In the genomic region with DNA sequence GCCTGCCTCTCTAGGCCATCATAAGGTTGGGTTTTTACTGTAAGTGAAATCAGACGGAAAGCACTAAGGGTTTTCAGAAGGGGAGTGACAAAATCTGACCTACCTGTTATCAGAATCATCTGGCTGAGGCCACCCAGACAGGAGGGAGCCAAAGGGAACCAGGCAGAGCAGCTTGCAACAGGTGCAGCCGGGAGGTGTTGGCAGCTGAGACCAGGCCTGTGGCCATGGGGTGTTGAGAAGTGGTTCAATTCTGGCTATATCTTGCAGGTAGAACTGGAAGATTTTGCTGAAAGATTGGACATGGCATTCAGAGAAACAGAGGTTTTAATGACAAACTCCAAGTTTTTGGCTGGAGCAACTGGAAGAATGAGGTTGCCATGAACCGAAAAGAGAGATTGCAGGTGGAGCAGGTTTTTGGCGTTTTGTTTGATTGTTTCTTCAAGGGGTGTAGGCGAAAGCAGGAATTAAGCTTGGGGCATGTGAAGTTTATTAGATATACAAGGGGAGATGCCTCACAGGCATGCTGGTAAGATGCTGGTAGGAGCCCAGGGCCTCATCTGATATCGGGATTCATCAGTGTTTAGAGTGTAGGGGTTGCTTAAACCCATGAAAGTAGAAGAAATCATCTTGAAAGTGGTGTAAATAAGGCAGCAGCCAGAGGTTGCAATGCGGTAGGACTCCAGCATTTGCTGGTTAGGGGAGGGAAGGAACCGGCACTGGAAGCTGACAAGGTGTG, we compare ENCODE assay signal across 24 cellular contexts.
"Had no signal": no experiment of that assay in that cellular context is flagged by ENCODE, and none has a peak within 500 bp of the region (broad histone marks: within the 10 kb centered on the region; RNA-seq: fewer than 3 reads in every experiment).

No MANE protein-coding gene starts in this region.

- H3K4me3 ChIP-seq: psoas muscle, sigmoid colon, testis, tibial nerve, upper lobe of right lung, uterus had no signal

- ATAC-seq: effector memory CD8-positive, alpha-beta T cell; left lobe of liver; naive thymus-derived CD4-positive, alpha-beta T cell; psoas muscle; stimulated activated effector memory CD8-positive, alpha-beta T cell treated with anti-CD3 and anti-CD28 coated beads, Interleukin-12 subunit alpha, Interleukin-12 subunit beta, amount 100 ng/mL, for 72 hours; stimulated activated naive CD8-positive, alpha-beta T cell treated with anti-CD3 and anti-CD28 coated beads, Interleukin-15, Interleukin-2, amounts not matched to agents 100 U/mL and 50 U/mL, for 24 hours; upper lobe of right lung had no signal

- H3K9me3 ChIP-seq: neutrophil, psoas muscle, sigmoid colon, testis, tibial nerve, upper lobe of right lung, uterus had no signal

- H3K36me3 Mint-ChIP-seq: naive thymus-derived CD4-positive, alpha-beta T cell; stimulated activated effector memory CD8-positive, alpha-beta T cell treated with anti-CD3 and anti-CD28 coated beads, Interleukin-12 subunit alpha, Interleukin-12 subunit beta, amount 100 ng/mL, for 72 hours had no signal

- H3K4me1 ChIP-seq: psoas muscle, sigmoid colon, testis, upper lobe of right lung, uterus had no signal

- H3K36me3 ChIP-seq: neutrophil, sigmoid colon, tibial nerve, upper lobe of right lung, uterus had no signal

- H3K4me1 Mint-ChIP-seq: naive thymus-derived CD4-positive, alpha-beta T cell; stimulated activated effector memory CD8-positive, alpha-beta T cell treated with anti-CD3 and anti-CD28 coated beads, Interleukin-12 subunit alpha, Interleukin-12 subunit beta, amount 100 ng/mL, for 72 hours had no signal

- FAIRE-seq: endometrium, frontal cortex, kidney had no signal

- H3K9me3 Mint-ChIP-seq: effector memory CD8-positive, alpha-beta T cell; naive thymus-derived CD4-positive, alpha-beta T cell; nephron; stimulated activated effector memory CD8-positive, alpha-beta T cell treated with anti-CD3 and anti-CD28 coated beads, Interleukin-12 subunit alpha, Interleukin-12 subunit beta, amount 100 ng/mL, for 72 hours had no signal

- H3K4me3 Mint-ChIP-seq: effector memory CD8-positive, alpha-beta T cell; naive thymus-derived CD4-positive, alpha-beta T cell; nephron; stimulated activated effector memory CD8-positive, alpha-beta T cell treated with anti-CD3 and anti-CD28 coated beads, Interleukin-12 subunit alpha, Interleukin-12 subunit beta, amount 100 ng/mL, for 72 hours had no signal

- H3K27me3 ChIP-seq: sigmoid colon, testis, tibial nerve, upper lobe of right lung, uterus had no signal

- H3K27ac Mint-ChIP-seq: effector memory CD8-positive, alpha-beta T cell; naive thymus-derived CD4-positive, alpha-beta T cell; nephron; stimulated activated effector memory CD8-positive, alpha-beta T cell treated with anti-CD3 and anti-CD28 coated beads, Interleukin-12 subunit alpha, Interleukin-12 subunit beta, amount 100 ng/mL, for 72 hours had no signal

- H3K27ac ChIP-seq: neutrophil, psoas muscle, sigmoid colon, testis, upper lobe of right lung, uterus had no signal

- DNase-seq: cerebellar nuclear complex; cortex of kidney; effector memory CD8-positive, alpha-beta T cell; kidney; mesenchymal stem cell; midbrain; naive thymus-derived CD4-positive, alpha-beta T cell; posterior cingulate gyrus; psoas muscle; right cardiac atrium; sigmoid colon; stimulated activated CD4-positive, alpha-beta T cell treated with anti-CD3 and anti-CD28 coated beads, Interleukin-2, amount 100 ng/mL, for 24 hours; stimulated activated CD4-positive, alpha-beta T cell treated with anti-CD3 and anti-CD28 coated beads, Interleukin-4, amount 100 ng/mL, for 24 hours; stimulated activated naive CD8-positive, alpha-beta T cell treated with anti-CD3 and anti-CD28 coated beads, Interleukin-15, Interleukin-2, amounts not matched to agents 100 U/mL and 50 U/mL, for 24 hours; testis; upper lobe of right lung; uterus had no signal
